ENCODE assay signal across 8 cellular contexts in the genomic region with DNA sequence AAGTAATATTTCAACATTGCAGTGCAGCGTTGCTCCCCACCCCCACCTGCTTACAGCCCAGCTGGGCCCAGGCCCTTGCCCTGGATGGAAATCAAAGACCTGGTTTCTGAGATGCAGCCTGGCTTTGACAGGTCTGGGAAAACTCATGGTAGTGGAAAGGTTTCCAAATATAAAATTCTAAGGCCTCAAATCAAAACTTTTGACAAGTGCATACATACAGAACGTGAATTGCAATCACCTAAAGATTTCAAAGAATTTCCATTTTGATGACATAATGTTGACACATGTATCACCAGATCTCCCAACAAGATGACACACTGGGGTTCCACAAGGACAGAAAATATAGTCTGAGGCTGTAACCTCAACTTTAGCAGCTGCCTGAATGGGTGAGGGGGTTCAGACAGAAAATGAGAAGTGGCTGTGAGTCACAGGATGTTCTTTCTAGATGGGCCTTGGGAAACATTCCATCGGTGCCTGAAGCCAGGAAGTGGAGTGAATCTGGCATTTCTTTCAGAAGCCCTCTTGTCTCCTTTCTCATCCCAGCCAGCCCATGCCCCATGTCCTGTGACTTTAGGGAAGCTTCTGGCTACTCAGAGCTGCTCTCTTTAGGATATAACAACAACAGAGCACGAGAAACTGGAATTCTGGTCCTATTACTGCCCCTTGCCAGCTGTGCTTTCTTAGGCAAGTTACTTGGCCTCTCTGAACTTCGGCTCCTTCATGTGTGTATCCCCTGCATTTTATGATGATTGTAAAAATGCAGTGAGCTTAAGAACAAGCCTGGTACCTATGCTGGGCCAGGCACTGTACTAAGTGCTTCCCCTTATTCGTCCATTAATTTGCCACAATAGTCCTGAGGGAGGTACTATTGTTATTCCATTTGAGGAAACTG. TPM values are rescaled to one million over a fixed set of nuclear protein-coding genes. Genes with fewer than 3 reads are reported as not detected.
A peak's percentile ranks its signal among the peaks of the same experiment; 100 is the strongest.
DNase-seq lines count a peak whose midpoint lies in the region; ATAC-seq, FAIRE-seq and TF ChIP-seq lines count a peak whose summit lies in the region.

No MANE protein-coding gene starts in this region.

- no peak overlapping the region for H3K27ac Mint-ChIP-seq in activated naive CD8-positive, alpha-beta T cell treated with anti-CD3 and anti-CD28 coated beads, Interleukin-2, amount 50 U/mL, for 24 hours
- no peak overlapping the region for H3K27ac Mint-ChIP-seq in activated naive CD8-positive, alpha-beta T cell treated with anti-CD3 and anti-CD28 coated beads for 36 hours
- H3K27ac Mint-ChIP-seq in chondrocyte (ENCODE audit: unreplicated experiment): peak overlapping the region; percentile 95
- no peak overlapping the region for H3K27ac Mint-ChIP-seq in activated naive CD4-positive, alpha-beta T cell treated with anti-CD3 and anti-CD28 coated beads, Interleukin-2, amount 10 ng/mL, durations not matched to agents 7 days and 5 days

- no peak for TF ChIP-seq POLR2A in lower leg skin (IDR thresholded peaks at IDR 0.05)

- no peaks in the 10 kb centered on the region for H3K9me3 Mint-ChIP-seq in activated naive CD8-positive, alpha-beta T cell treated with anti-CD3 and anti-CD28 coated beads, Interleukin-2, amount 50 U/mL, for 24 hours
- H3K9me3 Mint-ChIP-seq in activated naive CD8-positive, alpha-beta T cell treated with anti-CD3 and anti-CD28 coated beads for 36 hours: no peaks in the 10 kb centered on the region
- no peaks in the 10 kb centered on the region for H3K9me3 Mint-ChIP-seq in chondrocyte (ENCODE audit: low read depth)
- H3K9me3 Mint-ChIP-seq in activated naive CD4-positive, alpha-beta T cell treated with anti-CD3 and anti-CD28 coated beads, Interleukin-2, amount 10 ng/mL, durations not matched to agents 7 days and 5 days: no peaks in the 10 kb centered on the region

- DNase-seq in activated naive CD8-positive, alpha-beta T cell treated with anti-CD3 and anti-CD28 coated beads, Interleukin-2, amount 50 U/mL, for 24 hours: no peak
- no peak for DNase-seq in activated naive CD8-positive, alpha-beta T cell treated with anti-CD3 and anti-CD28 coated beads for 36 hours
- DNase-seq in chondrocyte (ENCODE audit: low spot score) (no peak), lower leg skin (ENCODE audit: low spot score in 2 of 2) (peak; percentile 64 to 86), urothelium cell line (ENCODE audit: low spot score) (peak; percentile 81)
- no peak for DNase-seq in activated naive CD4-positive, alpha-beta T cell treated with anti-CD3 and anti-CD28 coated beads, Interleukin-2, amount 10 ng/mL, durations not matched to agents 7 days and 5 days

- no peak overlapping the region for H3K4me3 ChIP-seq in lower leg skin (ENCODE audit: low read depth, poor library complexity, severe bottlenecking)

- 53 to 61% methylated on average over 6 of the region's 6 CpGs for WGBS in lower leg skin, 2 donors

- no peak for FAIRE-seq in urothelium cell line (lab: Jason Lieb, UNC)

- peaks cover 4% of the 10 kb centered on the region for H3K36me3 Mint-ChIP-seq in activated naive CD8-positive, alpha-beta T cell treated with anti-CD3 and anti-CD28 coated beads, Interleukin-2, amount 50 U/mL, for 24 hours (ENCODE audit: low read depth)
- H3K36me3 Mint-ChIP-seq in activated naive CD8-positive, alpha-beta T cell treated with anti-CD3 and anti-CD28 coated beads for 36 hours: no peaks in the 10 kb centered on the region
- peaks cover 5% of the 10 kb centered on the region for H3K36me3 Mint-ChIP-seq in chondrocyte (ENCODE audit: low read depth)
- H3K36me3 Mint-ChIP-seq in activated naive CD4-positive, alpha-beta T cell treated with anti-CD3 and anti-CD28 coated beads, Interleukin-2, amount 10 ng/mL, durations not matched to agents 7 days and 5 days: no peaks in the 10 kb centered on the region

- no peaks in the 10 kb centered on the region for H3K27me3 Mint-ChIP-seq in activated naive CD8-positive, alpha-beta T cell treated with anti-CD3 and anti-CD28 coated beads, Interleukin-2, amount 50 U/mL, for 24 hours
- H3K27me3 Mint-ChIP-seq in activated naive CD8-positive, alpha-beta T cell treated with anti-CD3 and anti-CD28 coated beads for 36 hours: no peaks in the 10 kb centered on the region
- no peaks in the 10 kb centered on the region for H3K27me3 Mint-ChIP-seq in chondrocyte (ENCODE audit: low read depth)
- H3K27me3 Mint-ChIP-seq in activated naive CD4-positive, alpha-beta T cell treated with anti-CD3 and anti-CD28 coated beads, Interleukin-2, amount 10 ng/mL, durations not matched to agents 7 days and 5 days: no peaks in the 10 kb centered on the region

- peaks cover 8% of the 10 kb centered on the region for H3K4me1 Mint-ChIP-seq in activated naive CD8-positive, alpha-beta T cell treated with anti-CD3 and anti-CD28 coated beads, Interleukin-2, amount 50 U/mL, for 24 hours
- peaks cover 3% of the 10 kb centered on the region for H3K4me1 Mint-ChIP-seq in activated naive CD8-positive, alpha-beta T cell treated with anti-CD3 and anti-CD28 coated beads for 36 hours
- H3K4me1 Mint-ChIP-seq in chondrocyte (ENCODE audit: low read depth): peaks cover 63% of the 10 kb centered on the region
- H3K4me1 Mint-ChIP-seq in activated naive CD4-positive, alpha-beta T cell treated with anti-CD3 and anti-CD28 coated beads, Interleukin-2, amount 10 ng/mL, durations not matched to agents 7 days and 5 days: no peaks in the 10 kb centered on the region

- intact Hi-C loops in lower leg skin (cut with DNase I; ENCODE audit: low total_unique reads): no loop called here

- TF ChIP-seq CTCF in chondrocyte (IDR thresholded peaks at IDR 0.05) (no peak), lower leg skin (IDR thresholded peaks at IDR 0.05) (no peak)

- no peak overlapping the region for H3K4me3 Mint-ChIP-seq in activated naive CD8-positive, alpha-beta T cell treated with anti-CD3 and anti-CD28 coated beads, Interleukin-2, amount 50 U/mL, for 24 hours
- no peak overlapping the region for H3K4me3 Mint-ChIP-seq in activated naive CD8-positive, alpha-beta T cell treated with anti-CD3 and anti-CD28 coated beads for 36 hours
- no peak overlapping the region for H3K4me3 Mint-ChIP-seq in chondrocyte (ENCODE audit: unreplicated experiment)
- H3K4me3 Mint-ChIP-seq in activated naive CD4-positive, alpha-beta T cell treated with anti-CD3 and anti-CD28 coated beads, Interleukin-2, amount 10 ng/mL, durations not matched to agents 7 days and 5 days: no peak overlapping the region

- CTCF ChIA-PET in activated naive CD4-positive, alpha-beta T cell treated with anti-CD3 and anti-CD28 coated beads, Interleukin-2, amount 10 ng/mL, durations not matched to agents 7 days and 5 days (lab: Charles Lee): interaction anchor here (0.8 to 2.8 kb wide), 2 partner anchors 10 to 12 kb away, joined by 3 to 12 read pairs; no protein-coding TSS in a partner anchor

- ATAC-seq in activated naive CD8-positive, alpha-beta T cell treated with anti-CD3 and anti-CD28 coated beads, Interleukin-2, amount 50 U/mL, for 24 hours: peak; percentile 28
- ATAC-seq in HG03378 (IDR thresholded peaks at IDR 0.05; ENCODE audit: unreplicated experiment) (no peak), GM19324 (IDR thresholded peaks at IDR 0.05; ENCODE audit: low FRiP score, unreplicated experiment) (no peak)

RNA-seq across cellular contexts. Expression of a gene that starts 54.8 kb away (rescaled TPM):
- total RNA-seq in activated naive CD8-positive, alpha-beta T cell treated with anti-CD3 and anti-CD28 coated beads for 36 hours: under 1 TPM; 0.48 to 0.72 TPM
- total RNA-seq in chondrocyte (22.4 to 26.6 TPM (median 25.1 TPM) in 3 replicates), lower leg skin (10 to 100 TPM; 35.6 to 60.7 (median 39.8) TPM)

Comparison
In these comparisons a context has a peak if more than half of its experiments do, and no peak if none do; other contexts are left out.
1. DNase-seq: peak in lower leg skin (2 of 2) and urothelium cell line (single experiment); none in activated naive CD8-positive, alpha-beta T cell treated with anti-CD3 and anti-CD28 coated beads, Interleukin-2, amount 50 U/mL, for 24 hours (single experiment), activated naive CD8-positive, alpha-beta T cell treated with anti-CD3 and anti-CD28 coated beads for 36 hours (single experiment), chondrocyte (single experiment) and activated naive CD4-positive, alpha-beta T cell treated with anti-CD3 and anti-CD28 coated beads, Interleukin-2, amount 10 ng/mL, durations not matched to agents 7 days and 5 days (single experiment).
2. RNA of a gene that starts 54.8 kb away (total RNA-seq): 35.6 to 60.7 TPM in lower leg skin and 22.4 to 26.6 TPM in chondrocyte; 0.48 to 0.72 TPM in activated naive CD8-positive, alpha-beta T cell treated with anti-CD3 and anti-CD28 coated beads for 36 hours; every median in the first group is over 10 times any median in the second.